In genomic region chr2:65464604-65465003, GRCh38 we compare ENCODE assay signal across 28 cellular contexts. TPM values are rescaled to one million over a fixed set of nuclear protein-coding genes. Genes with fewer than 3 reads are reported as not detected.
DNase-seq lines count a peak whose midpoint lies in the region; ATAC-seq and TF ChIP-seq lines count a peak whose summit lies in the region.
"Had no signal": no experiment of that assay in that cellular context is flagged by ENCODE, and none has a peak within 500 bp of the region (broad histone marks: within the 10 kb centered on the region; RNA-seq: fewer than 3 reads in every experiment).

No MANE protein-coding gene starts in this region.

- TF ChIP-seq CTCF in BE2C (IDR thresholded peaks at IDR 0.05; ENCODE audit: low read depth, low read length) (no peak), HFF-Myc (IDR thresholded peaks at IDR 0.05; ENCODE audit: low read depth, low read length, missing control alignments) (no peak), transverse colon (IDR thresholded peaks at IDR 0.05) (no peak)

- no peak for TF ChIP-seq EP300 in transverse colon (IDR thresholded peaks at IDR 0.05; ENCODE audit: low read depth)

- H3K27me3 ChIP-seq in BE2C = no peaks in the 10 kb centered on the region
- no peaks in the 10 kb centered on the region for H3K27me3 ChIP-seq in transverse colon
- H3K27me3 ChIP-seq: colonic mucosa, upper lobe of left lung had no signal

- no peaks in the 10 kb centered on the region for H3K36me3 ChIP-seq in BE2C
- H3K36me3 ChIP-seq in transverse colon = no peaks in the 10 kb centered on the region
- H3K36me3 ChIP-seq: colonic mucosa, lower lobe of right lung, spleen, upper lobe of left lung had no signal

- DNase-seq in BE2C (peak; percentile 13), HFF-Myc (ENCODE audit: extremely low read depth, low read depth) (peak; percentile 58), fibroblast of gingiva (ENCODE audit: low read depth) (peak; percentile 59), sciatic nerve (ENCODE audit: low spot score) (no peak), NCI-H1436 (lab: John Stamatoyannopoulos, UW) (no peak), transverse colon (no peak)
- DNase-seq: activated CD4-positive, alpha-beta T cell treated with anti-CD3 and anti-CD28 coated beads for 36 hours; activated T-cell treated with anti-CD3 and anti-CD28 coated beads for 4 hours; AML-193; anterior cingulate cortex; CD8-positive, alpha-beta memory T cell; colonic mucosa; effector memory CD8-positive, alpha-beta T cell; erythroblast; lower lobe of right lung; NCI-H1417 treated with DMSO at 0.1 percent for 48 hours; NCI-H2081 treated with DMSO at 0.1 percent for 48 hours; NCI-H345; NCI-H748 treated with DMSO at 0.1 percent for 48 hours; spleen; stimulated activated CD4-positive, alpha-beta T cell treated with anti-CD3 and anti-CD28 coated beads, Interleukin-4, amount 100 ng/mL, for 1 hour; substantia nigra; upper lobe of left lung had no signal

- intact Hi-C loops in sciatic nerve (cut with DNase I) = no loop called here
- intact Hi-C loops in transverse colon (cut with DNase I; ENCODE audit: low total_unique reads) = no loop called here

- H3K9me3 ChIP-seq in BE2C (no peaks in the 10 kb centered on the region), transverse colon (no peaks in the 10 kb centered on the region)
- H3K9me3 ChIP-seq: colonic mucosa, lower lobe of right lung, spleen, upper lobe of left lung had no signal

- no peak for TF ChIP-seq POLR2A in transverse colon (IDR thresholded peaks at IDR 0.05)

- ATAC-seq in sciatic nerve = peak; percentile 80
- ATAC-seq in HG02981 (IDR thresholded peaks at IDR 0.05; ENCODE audit: unreplicated experiment) = no peak
- ATAC-seq: activated CD4-positive, alpha-beta T cell treated with anti-CD3 and anti-CD28 coated beads for 36 hours; activated naive CD4-positive, alpha-beta T cell treated with anti-CD3 and anti-CD28 coated beads, Interleukin-2, amount 50 U/mL, for 72 hours; effector memory CD8-positive, alpha-beta T cell; HCT116; lower lobe of right lung; stimulated activated effector memory CD8-positive, alpha-beta T cell treated with anti-CD3 and anti-CD28 coated beads, Interleukin-12 subunit alpha, Interleukin-12 subunit beta, amount 100 ng/mL, for 72 hours had no signal

- H3K4me1 ChIP-seq in BE2C (0 out of 2 replicates have a peak, but pooled peaks cover 4% of the 10 kb centered on the region), transverse colon (no peaks in the 10 kb centered on the region)
- H3K4me1 ChIP-seq: colonic mucosa, lower lobe of right lung, spleen, upper lobe of left lung had no signal

- in situ Hi-C loops in transverse colon (cut with MboI; ENCODE audit: low pct_ligation_motif_present in 1 of 4, low pct_unique_long_range_greater_than_20kb in 1 of 4, low sequenced_read_pairs in 3 of 4) = no loop called here

- WGBS in transverse colon (ENCODE audit: low coverage in 1 of 2), 2 donors = 52% methylated on average over 3 of the region's 3 CpGs; no CpG with 5 or more reads in 1 of the 2 donors

- H3K4me3 ChIP-seq in BE2C (ENCODE audit: low read depth, low read length) (no peak overlapping the region), HFF-Myc (replicated peaks; ENCODE audit: low read depth, low read length) (no peak overlapping the region), transverse colon (no peak overlapping the region)
- H3K4me3 ChIP-seq: colonic mucosa, lower lobe of right lung, spleen, upper lobe of left lung had no signal

- no peak overlapping the region for H3K27ac ChIP-seq in transverse colon
- H3K27ac ChIP-seq: colonic mucosa, lower lobe of right lung, RWPE1, spleen, upper lobe of left lung had no signal

RNA-seq across cellular contexts. Expression of gene SPRED2, which starts 32.2 kb away (rescaled TPM):
- 82.1 TPM for polyA plus RNA-seq in BE2C (2012; ENCODE audit: insufficient read depth, insufficient read length, low read depth)
- total RNA-seq in sciatic nerve (64.7 TPM), transverse colon (10 to 100 TPM in 3 of 4 donors, 1 to 10 TPM in 1; 8.4 to 34.8 (median 29.7) TPM)

Comparison
In these comparisons a context has a peak if more than half of its experiments do, and no peak if none do; other contexts are left out.
1. DNase-seq: peak in BE2C (single experiment), HFF-Myc (single experiment) and fibroblast of gingiva (single experiment); none in sciatic nerve (single experiment), NCI-H1436 (single experiment) and transverse colon (single experiment).